ENCODE assay signal across 8 cellular contexts in the genomic region with DNA sequence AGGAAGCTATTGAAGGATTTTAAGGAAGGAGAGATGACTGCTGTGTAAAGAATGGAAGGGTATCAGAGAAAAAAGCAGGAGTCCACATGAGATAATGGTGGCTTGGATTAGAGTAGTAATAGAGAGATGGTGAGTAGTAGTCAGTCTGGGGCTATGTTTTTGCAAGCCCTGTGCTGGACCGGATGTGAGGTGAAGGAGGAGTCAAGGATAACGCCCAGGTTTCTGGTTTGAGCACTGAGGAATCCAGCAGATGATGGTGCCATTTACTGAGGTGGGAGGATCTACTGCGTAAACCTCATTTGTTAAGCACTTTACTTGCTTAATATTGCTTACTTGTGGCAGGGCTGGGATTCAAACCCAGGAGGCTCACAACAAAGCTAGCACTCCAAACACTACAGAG. TPM values are rescaled to one million over a fixed set of nuclear protein-coding genes. Genes with fewer than 3 reads are reported as not detected.
DNase-seq lines count a peak whose midpoint lies in the region; ATAC-seq and TF ChIP-seq lines count a peak whose summit lies in the region.

No MANE protein-coding gene starts in this region.

- no peaks in the 10 kb centered on the region for H3K9me2 ChIP-seq in hepatocyte (replicated peaks; ENCODE audit: insufficient read depth)

- H3K9me3 Mint-ChIP-seq in activated CD4-positive, alpha-beta T cell treated with anti-CD3 and anti-CD28 coated beads, Interleukin-2, amount 10 ng/mL, durations not matched to agents 24 days and 14 days, result no peaks in the 10 kb centered on the region
- H3K9me3 Mint-ChIP-seq in activated CD8-positive, alpha-beta T cell treated with anti-CD3 and anti-CD28 coated beads for 36 hours, result no peaks in the 10 kb centered on the region

- H3K4me3 ChIP-seq in hepatocyte (no peak overlapping the region), subcutaneous abdominal adipose tissue (ENCODE audit: low read depth in 1 of 5, low read length in 5 of 5) (peak overlapping the region; percentile 82 to 98 (median 97))

- H3K27me3 Mint-ChIP-seq in activated CD4-positive, alpha-beta T cell treated with anti-CD3 and anti-CD28 coated beads, Interleukin-2, amount 10 ng/mL, durations not matched to agents 24 days and 14 days, result no peaks in the 10 kb centered on the region
- no peaks in the 10 kb centered on the region for H3K27me3 Mint-ChIP-seq in activated CD8-positive, alpha-beta T cell treated with anti-CD3 and anti-CD28 coated beads for 36 hours

- no peak for ATAC-seq in activated CD8-positive, alpha-beta T cell treated with anti-CD3 and anti-CD28 coated beads for 36 hours

- H3K27me3 ChIP-seq in hepatocyte (no peaks in the 10 kb centered on the region), subcutaneous abdominal adipose tissue (ENCODE audit: control insufficient read depth in 5 of 5, insufficient read depth in 4 of 5, low read length in 5 of 5) (no peaks in the 10 kb centered on the region)

- H2AFZ ChIP-seq in hepatocyte, result no peak overlapping the region

- TF ChIP-seq CTCF in activated CD8-positive, alpha-beta T cell treated with anti-CD3 and anti-CD28 coated beads for 36 hours (IDR thresholded peaks at IDR 0.05), result no peak
- TF ChIP-seq CTCF in hepatocyte (IDR thresholded peaks at IDR 0.05; ENCODE audit: poor library complexity), result no peak

- peaks cover 38% of the 10 kb centered on the region for H3K4me1 Mint-ChIP-seq in activated CD4-positive, alpha-beta T cell treated with anti-CD3 and anti-CD28 coated beads, Interleukin-2, amount 10 ng/mL, durations not matched to agents 24 days and 14 days
- H3K4me1 Mint-ChIP-seq in activated CD8-positive, alpha-beta T cell treated with anti-CD3 and anti-CD28 coated beads for 36 hours (ENCODE audit: low read depth), result peaks cover 37% of the 10 kb centered on the region

- H4K20me1 ChIP-seq in hepatocyte (ENCODE audit: insufficient read depth, poor library complexity, severe bottlenecking), result peaks cover 23% of the 10 kb centered on the region

- intact Hi-C loops in activated CD4-positive, alpha-beta T cell treated with anti-CD3 and anti-CD28 coated beads, Interleukin-2, amount 10 ng/mL, durations not matched to agents 24 days and 14 days (cut with micrococcal nuclease), result no loop called here
- intact Hi-C loops in activated CD8-positive, alpha-beta T cell treated with anti-CD3 and anti-CD28 coated beads for 36 hours (cut with micrococcal nuclease), result no loop called here

- H3K27ac ChIP-seq in hepatocyte (peak overlapping the region; percentile 93), subcutaneous abdominal adipose tissue (ENCODE audit: low read depth, low read length) (peak overlapping the region; percentile 88)

- H3K36me3 ChIP-seq in hepatocyte (replicated peaks; ENCODE audit: insufficient read depth, low read depth), result no peaks in the 10 kb centered on the region
- H3K36me3 ChIP-seq in subcutaneous abdominal adipose tissue (ENCODE audit: control insufficient read depth in 5 of 5, insufficient read depth in 5 of 5, low read length in 5 of 5), result peaks cover 6 to 21% (median 16%) of the 10 kb centered on the region in 5 donors

- H3K36me3 Mint-ChIP-seq in activated CD4-positive, alpha-beta T cell treated with anti-CD3 and anti-CD28 coated beads, Interleukin-2, amount 10 ng/mL, durations not matched to agents 24 days and 14 days (ENCODE audit: low read depth), result peaks cover 23% of the 10 kb centered on the region
- H3K36me3 Mint-ChIP-seq in activated CD8-positive, alpha-beta T cell treated with anti-CD3 and anti-CD28 coated beads for 36 hours (ENCODE audit: low read depth), result peaks cover 19% of the 10 kb centered on the region

- H3K9me3 ChIP-seq in hepatocyte (ENCODE audit: low read depth), result no peaks in the 10 kb centered on the region
- H3K9me3 ChIP-seq in subcutaneous abdominal adipose tissue (ENCODE audit: control insufficient read depth in 5 of 5, low read length in 5 of 5), result no peaks in the 10 kb centered on the region

- POLR2A ChIA-PET in activated CD8-positive, alpha-beta T cell treated with anti-CD3 and anti-CD28 coated beads for 36 hours (lab: Charles Lee), result interaction anchor here (3.3 kb wide), 1 partner anchor 39 kb away, joined by 36 read pairs; a partner anchor contains a TSS

- peak overlapping the region; percentile 97 for H3K4me2 ChIP-seq in hepatocyte

- WGBS in hepatocyte (ENCODE audit: low lambda C conversion rate, missing lambda C conversion rate), result 95% methylated on average over 3 of the region's 3 CpGs

- H3K79me2 ChIP-seq in hepatocyte, result peaks cover 47% of the 10 kb centered on the region

- CTCF ChIA-PET in activated CD8-positive, alpha-beta T cell treated with anti-CD3 and anti-CD28 coated beads for 36 hours (lab: Charles Lee), result interaction anchor here (0.7 to 3.3 kb wide), 7 partner anchors 9 to 165 kb away, joined by 3 to 18 read pairs (median 3); no protein-coding TSS in a partner anchor

- peak overlapping the region; percentile 86 for H3K4me3 Mint-ChIP-seq in activated CD4-positive, alpha-beta T cell treated with anti-CD3 and anti-CD28 coated beads, Interleukin-2, amount 10 ng/mL, durations not matched to agents 24 days and 14 days
- H3K4me3 Mint-ChIP-seq in activated CD8-positive, alpha-beta T cell treated with anti-CD3 and anti-CD28 coated beads for 36 hours, result peak overlapping the region; percentile 93

- no peak for DNase-seq in activated CD4-positive, alpha-beta T cell treated with anti-CD3 and anti-CD28 coated beads, Interleukin-2, amount 10 ng/mL, durations not matched to agents 24 days and 14 days
- DNase-seq in activated CD4-positive, alpha-beta T cell treated with anti-CD3 and anti-CD28 coated beads, Interleukin-2, amount 50 U/mL, for 4 hours, result no peak
- no peak for DNase-seq in activated CD8-positive, alpha-beta T cell treated with anti-CD3 and anti-CD28 coated beads for 36 hours
- DNase-seq in hepatocyte (ENCODE audit: low spot score) (no peak), middle frontal gyrus (ENCODE audit: extremely low spot score, low spot score) (no peak), SIG-M5 treated with dmso at 0.1 percent for 504 hours (lab: John Stamatoyannopoulos, UW; ENCODE audit: unreplicated experiment) (no peak), pons (ENCODE audit: low spot score) (no peak)

- peak overlapping the region; percentile 88 for H3K27ac Mint-ChIP-seq in activated CD4-positive, alpha-beta T cell treated with anti-CD3 and anti-CD28 coated beads, Interleukin-2, amount 10 ng/mL, durations not matched to agents 24 days and 14 days
- peak overlapping the region; percentile 95 for H3K27ac Mint-ChIP-seq in activated CD8-positive, alpha-beta T cell treated with anti-CD3 and anti-CD28 coated beads for 36 hours

- H3K4me1 ChIP-seq in hepatocyte (ENCODE audit: insufficient read depth), result peaks cover 22% of the 10 kb centered on the region
- peaks cover 9 to 37% (median 34%) of the 10 kb centered on the region in 5 donors for H3K4me1 ChIP-seq in subcutaneous abdominal adipose tissue (ENCODE audit: control insufficient read depth in 5 of 5, insufficient read depth in 5 of 5, low read length in 5 of 5)

- H3K9ac ChIP-seq in subcutaneous abdominal adipose tissue (ENCODE audit: low read length in 5 of 5), result peak overlapping the region; percentile 84 to 97 (median 96)

RNA-seq across cellular contexts. Expression of a gene that starts 1.1 kb away (rescaled TPM):
- total RNA-seq in activated CD4-positive, alpha-beta T cell treated with anti-CD3 and anti-CD28 coated beads, Interleukin-2, amount 10 ng/mL, durations not matched to agents 24 days and 14 days, result 2.5 TPM in 2 replicates
- total RNA-seq in activated CD8-positive, alpha-beta T cell treated with anti-CD3 and anti-CD28 coated beads for 36 hours, result 1 to 10 TPM; 1.2 to 2.2 TPM
- total RNA-seq in hepatocyte, result 4.6 and 5.0 TPM in 2 replicates
- 4.5 and 4.6 TPM in 2 replicates for polyA plus RNA-seq in hepatocyte

RNA-seq across cellular contexts. Expression of a gene that starts 1.2 kb away (rescaled TPM):
- total RNA-seq in activated CD4-positive, alpha-beta T cell treated with anti-CD3 and anti-CD28 coated beads, Interleukin-2, amount 10 ng/mL, durations not matched to agents 24 days and 14 days, result 43.1 and 47.8 TPM in 2 replicates
- 10 to 100 TPM; 30.4 to 32.6 TPM for total RNA-seq in activated CD8-positive, alpha-beta T cell treated with anti-CD3 and anti-CD28 coated beads for 36 hours
- total RNA-seq in hepatocyte, result 32.8 and 47.5 TPM in 2 replicates
- polyA plus RNA-seq in hepatocyte, result 23.4 and 24.6 TPM in 2 replicates

RNA-seq across cellular contexts. Expression of a gene that starts 38.8 kb away (rescaled TPM):
- 8.3 and 9.0 TPM in 2 replicates for total RNA-seq in activated CD4-positive, alpha-beta T cell treated with anti-CD3 and anti-CD28 coated beads, Interleukin-2, amount 10 ng/mL, durations not matched to agents 24 days and 14 days
- 1 to 10 TPM; 5.0 to 5.3 TPM for total RNA-seq in activated CD8-positive, alpha-beta T cell treated with anti-CD3 and anti-CD28 coated beads for 36 hours
- 160 TPM in 2 replicates for total RNA-seq in hepatocyte
- polyA plus RNA-seq in hepatocyte, result 33.7 and 45.7 TPM in 2 replicates

RNA-seq across cellular contexts. Expression of a gene that starts 54.8 kb away (rescaled TPM):
- not detected in 2 replicates for total RNA-seq in activated CD4-positive, alpha-beta T cell treated with anti-CD3 and anti-CD28 coated beads, Interleukin-2, amount 10 ng/mL, durations not matched to agents 24 days and 14 days
- not detected for total RNA-seq in activated CD8-positive, alpha-beta T cell treated with anti-CD3 and anti-CD28 coated beads for 36 hours
- total RNA-seq in hepatocyte, result 3.6 and 4.6 TPM in 2 replicates
- polyA plus RNA-seq in hepatocyte, result 3.7 and 3.9 TPM in 2 replicates

Comparison
In these comparisons a context has a peak if more than half of its experiments do, and no peak if none do; other contexts are left out.
1. RNA of a gene that starts 38.8 kb away (total RNA-seq): 160 TPM in hepatocyte; 8.3 to 9.0 TPM in activated CD4-positive, alpha-beta T cell treated with anti-CD3 and anti-CD28 coated beads, Interleukin-2, amount 10 ng/mL, durations not matched to agents 24 days and 14 days and 5.0 to 5.3 TPM in activated CD8-positive, alpha-beta T cell treated with anti-CD3 and anti-CD28 coated beads for 36 hours; every median in the first group is over 10 times any median in the second.